In the genomic region with DNA sequence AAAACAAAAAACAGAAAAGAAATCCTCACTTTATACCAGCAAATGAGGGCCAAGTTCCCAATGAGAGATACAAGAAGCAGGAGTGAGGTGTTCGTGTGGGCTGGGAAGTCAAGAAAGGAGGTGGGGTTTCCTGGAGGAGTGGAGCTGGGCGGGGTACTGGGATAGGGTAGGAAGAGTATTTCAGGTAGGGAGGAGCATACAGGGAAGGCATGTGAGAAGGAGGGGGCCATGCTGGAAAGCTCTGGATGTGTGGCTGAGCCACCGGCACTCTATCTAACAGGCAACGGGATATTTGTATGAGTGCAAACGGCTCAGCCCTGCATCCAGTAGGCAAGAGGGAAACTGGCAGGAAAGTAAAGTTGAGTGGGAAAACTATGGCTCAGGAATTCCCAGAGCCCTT, we compare ENCODE assay signal across 8 cellular contexts. TPM values are rescaled to one million over a fixed set of nuclear protein-coding genes. Genes with fewer than 3 reads are reported as not detected.
"Had no signal": no experiment of that assay in that cellular context is flagged by ENCODE, and none has a peak within 500 bp of the region (broad histone marks: within the 10 kb centered on the region; RNA-seq: fewer than 3 reads in every experiment).

No MANE protein-coding gene starts in this region.

- H3K4me3 Mint-ChIP-seq: H9 had no signal

- H3K36me3 Mint-ChIP-seq: IgD-negative memory B cell had no signal

- H3K4me1 Mint-ChIP-seq: H9 had no signal

- ATAC-seq: HepG2 had no signal

- H3K27ac Mint-ChIP-seq: H9, IgD-negative memory B cell had no signal

- DNase-seq: GM23248, H9, HCEC 1CT, KBM-7 had no signal

RNA-seq across cellular contexts. Expression of a gene that starts 4.2 kb away (rescaled TPM):
- total RNA-seq: GM23248, H1, H9, HepG2, HT1080 had no signal

RNA-seq across cellular contexts. Expression of a gene that starts 16.3 kb away (rescaled TPM):
- total RNA-seq: GM23248, H1, H9, HepG2, HT1080 had no signal

RNA-seq across cellular contexts. Expression of a gene that starts 29.2 kb away (rescaled TPM):
- total RNA-seq: GM23248, H1, H9, HepG2, HT1080 had no signal

RNA-seq across cellular contexts. Expression of a gene that starts 51.7 kb away (rescaled TPM):
- total RNA-seq: GM23248, H1, H9, HepG2, HT1080 had no signal
